25 cellular contexts compared by ENCODE assay signal in the genomic region with DNA sequence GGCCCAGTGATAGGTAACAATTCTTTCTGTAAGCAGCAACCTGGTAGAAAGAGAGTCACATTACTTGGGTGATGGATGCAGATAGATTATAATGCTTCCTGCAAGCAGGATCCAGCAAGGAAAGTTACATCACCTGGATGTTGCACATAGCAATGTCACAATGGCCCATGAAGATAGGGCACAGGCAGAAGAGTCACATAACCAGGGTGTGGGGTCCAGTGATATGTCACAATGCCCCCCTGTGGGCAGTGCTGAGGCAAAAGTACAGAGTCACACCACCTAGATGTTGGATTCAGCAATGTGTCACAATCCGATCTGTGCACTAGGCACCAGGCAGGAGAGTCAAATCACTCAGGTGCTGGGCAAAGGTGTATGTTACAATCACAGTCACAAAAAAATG. TPM values are rescaled to one million over a fixed set of nuclear protein-coding genes. Genes with fewer than 3 reads are reported as not detected.
A peak's percentile ranks its signal among the peaks of the same experiment; 100 is the strongest.
DNase-seq lines count a peak whose midpoint lies in the region; ATAC-seq, FAIRE-seq and TF ChIP-seq lines count a peak whose summit lies in the region.
"Had no signal": no experiment of that assay in that cellular context is flagged by ENCODE, and none has a peak within 500 bp of the region (broad histone marks: within the 10 kb centered on the region; RNA-seq: fewer than 3 reads in every experiment).

No MANE protein-coding gene starts in this region.

- H4K20me1 ChIP-seq in IMR-90 (ENCODE audit: insufficient read depth, low read length) = no peaks in the 10 kb centered on the region
- H4K20me1 ChIP-seq in H1 (replicated peaks in 1 of 2; ENCODE audit: control insufficient read depth in 1 of 2, insufficient read depth in 2 of 2, low read length in 2 of 2) = peaks cover 5 to 23% of the 10 kb centered on the region in 2 experiments

- H3K23me2 ChIP-seq in H1 (ENCODE audit: low read depth, low read length) = no peaks in the 10 kb centered on the region

- no peak overlapping the region for H3K27ac ChIP-seq in IMR-90 (ENCODE audit: insufficient read depth, low read length)
- no peak overlapping the region for H3K27ac ChIP-seq in H1 (ENCODE audit: low read depth, low read length)
- H3K27ac ChIP-seq in neutrophil = peak overlapping the region; percentile 82
- no peak overlapping the region for H3K27ac ChIP-seq in adrenal gland
- no peak overlapping the region for H3K27ac ChIP-seq in right cardiac atrium (ENCODE audit: low read length)
- H3K27ac ChIP-seq: A549 had no signal

- H3K4me2 ChIP-seq in IMR-90 (ENCODE audit: low read depth, low read length) (no peak overlapping the region), H1 (ENCODE audit: insufficient read depth in 1 of 2, low read depth in 2 of 2, low read length in 2 of 2) (no peak overlapping the region)
- H3K4me2 ChIP-seq: A549; BLaER1 treated with 17β-estradiol and CSF1 and Interleukin-3, amounts not matched to agents 10 nM and 100 nM; GM23338 had no signal

- ATAC-seq in IMR-90 (ENCODE audit: low read depth) (no peak), GM19463 (IDR thresholded peaks at IDR 0.05; ENCODE audit: unreplicated experiment) (no peak), right cardiac atrium (no peak)
- ATAC-seq: A549, GM12878, GM23338 had no signal

- no peak for FAIRE-seq in H1 (lab: Jason Lieb, UNC)
- FAIRE-seq: A549, D721Med, GM12878, GM19239, H54 had no signal

- H2AK5ac ChIP-seq in IMR-90 (ENCODE audit: low read depth, low read length) (no peak overlapping the region), H1 (ENCODE audit: low read depth, low read length) (no peak overlapping the region)

- H3K4me1 ChIP-seq in IMR-90 (ENCODE audit: control insufficient read depth, insufficient read depth, low read length) = no peaks in the 10 kb centered on the region
- no peaks in the 10 kb centered on the region for H3K4me1 ChIP-seq in H1 (replicated peaks in 1 of 4; ENCODE audit: control insufficient read depth in 3 of 4, insufficient read depth in 4 of 4, low read length in 3 of 4)
- peaks cover 68 to 69% of the 10 kb centered on the region in 2 experiments for H3K4me1 ChIP-seq in neutrophil (ENCODE audit: control insufficient read depth in 1 of 2, insufficient read depth in 1 of 2, low read depth in 1 of 2, low read length in 1 of 2)
- peaks cover 5 to 16% of the 10 kb centered on the region in 2 donors for H3K4me1 ChIP-seq in adrenal gland (replicated peaks in 1 of 2)
- H3K4me1 ChIP-seq in right cardiac atrium (ENCODE audit: control insufficient read depth, insufficient read depth, low read length) = no peaks in the 10 kb centered on the region
- H3K4me1 ChIP-seq: A549, HAP-1 had no signal

- no TSS peak for BruUV-seq in IMR-90 (replicated peaks; lab: Mats Ljungman, UMichigan)

- H3K36me3 ChIP-seq in IMR-90 (ENCODE audit: control insufficient read depth, insufficient read depth, low read length) (peaks cover 29% of the 10 kb centered on the region), H1 (ENCODE audit: control insufficient read depth in 2 of 4, insufficient read depth in 4 of 4, low read length in 3 of 4) (peaks cover 35 to 70% (median 56%) of the 10 kb centered on the region in 4 experiments), neutrophil (peaks cover 14% of the 10 kb centered on the region), adrenal gland (replicated peaks in 1 of 2) (peaks cover 0 to 10% of the 10 kb centered on the region in 2 donors)
- H3K36me3 ChIP-seq: HAP-1 had no signal

- H4K8ac ChIP-seq in IMR-90 (ENCODE audit: low read depth in 2 of 2, low read length in 2 of 2) (no peak overlapping the region), H1 (ENCODE audit: extremely low read depth, insufficient read depth, low read length) (no peak overlapping the region)

- H2BK120ac ChIP-seq in IMR-90 (ENCODE audit: low read depth, low read length) = no peak overlapping the region
- H2BK120ac ChIP-seq in H1 (replicated peaks; ENCODE audit: low read depth, low read length) = no peak overlapping the region

- H2BK20ac ChIP-seq in IMR-90 (ENCODE audit: low read depth, low read length) = no peak overlapping the region
- no peak overlapping the region for H2BK20ac ChIP-seq in H1 (ENCODE audit: low read length)

- H2AFZ ChIP-seq in IMR-90 (replicated peaks; ENCODE audit: low read length, poor library complexity) (peak overlapping the region; percentile 14), H1 (ENCODE audit: low read length) (no peak overlapping the region)
- H2AFZ ChIP-seq: GM23338 had no signal

- TF ChIP-seq RAD21 in IMR-90 (IDR thresholded peaks at IDR 0.05; ENCODE audit: low read length) (no peak), H1 (IDR thresholded peaks at IDR 0.05 in 1 of 2, conservative IDR thresholded peaks at IDR 0.05 in 1 of 2; ENCODE audit: low read depth in 2 of 2, low read length in 2 of 2) (no peak)

- intact Hi-C loops in IMR-90 (cut with micrococcal nuclease) (loop anchor here (5.0 kb wide), 1 partner anchor 73 kb away; a partner anchor contains a TSS), adrenal gland (cut with DNase I) (no loop called here), right cardiac atrium (cut with DNase I) (no loop called here)

- no CpG with 5 or more reads among the region's 1 CpG for WGBS in IMR-90 (ENCODE audit: extremely low coverage in 2 of 2, insufficient read length in 1 of 2), 2 experiments
- 91% methylated on average over 1 of the region's 1 CpG; no CpG with 5 or more reads in 1 of the 2 experiments for WGBS in H1 (ENCODE audit: extremely low coverage in 1 of 2, insufficient coverage in 1 of 2, insufficient read length in 1 of 2, insufficient replicate concordance in 2 of 2, low coverage in 1 of 2, low lambda C conversion rate in 2 of 2, missing lambda C conversion rate in 1 of 2), 2 experiments
- 94 to 100% (median 100%) methylated on average over 1 of the region's 1 CpG for WGBS in adrenal gland, 4 donors
- WGBS in right cardiac atrium = 96% methylated on average over 1 of the region's 1 CpG

- POLR2A ChIA-PET in IMR-90 (lab: Charles Lee; ENCODE audit: unreplicated experiment) (no interaction called here), H1 (lab: Charles Lee; ENCODE audit: partially characterized antibody) (interaction anchor here (0.7 to 1.2 kb wide), 2 partner anchors 16 to 18 kb away, joined by 3 to 4 read pairs; no protein-coding TSS in a partner anchor)

- H3K23ac ChIP-seq in IMR-90 (ENCODE audit: low read depth, low read length) (no peak overlapping the region), H1 (ENCODE audit: insufficient read length) (no peak overlapping the region)

- in situ Hi-C loops in IMR-90 (cut with MboI; ENCODE audit: low sequenced_read_pairs) = no loop called here

- dilution Hi-C loops in IMR-90 (cut with HindIII; ENCODE audit: low sequenced_read_pairs, unreplicated experiment) = no loop called here

- H3K56ac ChIP-seq in IMR-90 (ENCODE audit: extremely low read depth, insufficient read depth, low read length) = no peak overlapping the region
- H3K56ac ChIP-seq in H1 (replicated peaks; ENCODE audit: insufficient read length, low read depth, low read length) = no peak overlapping the region

- H3K9ac ChIP-seq in IMR-90 (ENCODE audit: low read depth, low read length) (no peak overlapping the region), H1 (replicated peaks in 1 of 4; ENCODE audit: extremely low read depth in 1 of 4, low read depth in 3 of 4, low read length in 3 of 4) (no peak overlapping the region)
- H3K9ac ChIP-seq: BLaER1 treated with 17β-estradiol and CSF1 and Interleukin-3, amounts not matched to agents 10 nM and 100 nM had no signal

- H3K79me1 ChIP-seq in IMR-90 (ENCODE audit: low read depth in 1 of 2, low read length in 2 of 2) = peaks cover 2 to 5% of the 10 kb centered on the region in 2 experiments; a peak in 1 of 4 replicates
- peaks cover 8% of the 10 kb centered on the region for H3K79me1 ChIP-seq in H1 (ENCODE audit: low read depth, low read length)

- H3K9me1 ChIP-seq in IMR-90 (ENCODE audit: insufficient read depth, low read length) = no peaks in the 10 kb centered on the region

- H2BK5ac ChIP-seq in IMR-90 (ENCODE audit: low read depth, low read length, poor library complexity, severe bottlenecking) (no peak overlapping the region), H1 (ENCODE audit: low read depth, low read length) (no peak overlapping the region)

- H2BK12ac ChIP-seq in H1 (ENCODE audit: low read depth, low read length) = no peak overlapping the region

- H3K14ac ChIP-seq in IMR-90 (replicated peaks; ENCODE audit: low read depth, low read length) = no peak overlapping the region
- H3K14ac ChIP-seq in H1 (ENCODE audit: insufficient read length) = no peak overlapping the region

- H3K9me3 ChIP-seq in IMR-90 (ENCODE audit: control insufficient read depth, insufficient read depth, low read length) (no peaks in the 10 kb centered on the region), H1 (ENCODE audit: insufficient read depth in 2 of 2, low read depth in 1 of 2, low read length in 1 of 2) (no peaks in the 10 kb centered on the region), neutrophil (no peaks in the 10 kb centered on the region), adrenal gland (replicated peaks in 1 of 3) (no peaks in the 10 kb centered on the region), right cardiac atrium (ENCODE audit: control insufficient read depth, low read length) (no peaks in the 10 kb centered on the region)
- H3K9me3 ChIP-seq: A549, BE2C had no signal

- no peak for DNase-seq in IMR-90
- no peak for DNase-seq in H1 (ENCODE audit: low read depth in 1 of 2, low spot score in 2 of 2)
- no peak for DNase-seq in adrenal gland
- DNase-seq in right cardiac atrium = no peak
- DNase-seq: 8988T; ACHN; AML-193; BE2C; CD4-positive, alpha-beta T cell; CD8-positive, alpha-beta memory T cell; DMS 273 treated with DMSO at 0.1 percent for 48 hours; DMS79; EL; GDM1; HFFc6 had no signal

- H3K4me3 ChIP-seq in IMR-90 (ENCODE audit: insufficient read depth, low read depth, low read length) (no peak overlapping the region), H1 (ENCODE audit: extremely low read depth in 1 of 4, insufficient read depth in 2 of 4, low read depth in 3 of 4, low read length in 4 of 4) (no peak overlapping the region), neutrophil (ENCODE audit: low read depth in 1 of 2, low read length in 1 of 2) (no peak overlapping the region), adrenal gland (no peak overlapping the region), right cardiac atrium (ENCODE audit: low read length) (no peak overlapping the region)
- H3K4me3 ChIP-seq: A549; BLaER1 treated with 17β-estradiol and CSF1 and Interleukin-3, amounts not matched to agents 10 nM and 100 nM; GM12878; GM23338; HAP-1 had no signal

- H3K4ac ChIP-seq in IMR-90 (ENCODE audit: low read depth, low read length) (no peak overlapping the region), H1 (replicated peaks; ENCODE audit: insufficient read length, low read depth, low read length) (no peak overlapping the region)

- no peak overlapping the region for H2BK15ac ChIP-seq in IMR-90 (ENCODE audit: low read depth, low read length)
- H2BK15ac ChIP-seq in H1 (ENCODE audit: low read length) = no peak overlapping the region

- peaks cover 0 to 3% of the 10 kb centered on the region in 2 experiments; a peak in 1 of 4 replicates for H3K79me2 ChIP-seq in H1 (ENCODE audit: control insufficient read depth in 1 of 2, insufficient read depth in 2 of 2, low read length in 2 of 2)

- TF ChIP-seq POLR2A in IMR-90 (IDR thresholded peaks at IDR 0.05; ENCODE audit: low read depth, low read length) = no peak
- no peak; a peak in 1 of 3 replicates for TF ChIP-seq POLR2A in H1 (IDR thresholded peaks at IDR 0.05; ENCODE audit: control extremely low read depth in 1 of 2, low read depth in 2 of 2, low read length in 2 of 2)
- TF ChIP-seq POLR2A in adrenal gland (IDR thresholded peaks at IDR 0.05) = no peak

- TF ChIP-seq CTCF in IMR-90 (conservative IDR thresholded peaks at IDR 0.05; ENCODE audit: low read depth, low read length) (no peak), H1 (IDR thresholded peaks at IDR 0.05; ENCODE audit: control extremely low read depth in 1 of 3, insufficient read depth in 1 of 3, low read depth in 1 of 3, low read length in 3 of 3) (no peak), neutrophil (IDR thresholded peaks at IDR 0.05) (no peak), adrenal gland (IDR thresholded peaks at IDR 0.05) (no peak)

- no peak overlapping the region for H4K5ac ChIP-seq in IMR-90 (ENCODE audit: low read depth, low read length)
- H4K5ac ChIP-seq in H1 (ENCODE audit: insufficient read length, low read depth, low read length) = no peak overlapping the region

- no peak overlapping the region for H2AK9ac ChIP-seq in IMR-90 (replicated peaks; ENCODE audit: low read depth, low read length, poor library complexity)

- H3K18ac ChIP-seq in IMR-90 (ENCODE audit: low read depth, low read length) = no peak overlapping the region
- H3K18ac ChIP-seq in H1 (ENCODE audit: extremely low read depth, low read length) = no peak overlapping the region

- H4K91ac ChIP-seq in IMR-90 (ENCODE audit: insufficient read depth, low read depth, low read length) (no peak overlapping the region), H1 (replicated peaks; ENCODE audit: insufficient read length, low read length) (no peak overlapping the region)

- CTCF ChIA-PET in IMR-90 (lab: Yijun Ruan, JAX) (no interaction called here), H1 (lab: Charles Lee; ENCODE audit: partially characterized antibody) (no interaction called here)

- TF ChIP-seq EP300 in H1 (IDR thresholded peaks at IDR 0.05; ENCODE audit: borderline replicate concordance in 1 of 2, low read depth in 2 of 2, low read length in 2 of 2) = no peak

- no peaks in the 10 kb centered on the region for H3K27me3 ChIP-seq in IMR-90 (ENCODE audit: control insufficient read depth, insufficient read depth, low read length)
- no peaks in the 10 kb centered on the region for H3K27me3 ChIP-seq in H1 (replicated peaks in 1 of 4; ENCODE audit: control insufficient read depth in 3 of 4, extremely low read depth in 1 of 4, insufficient read depth in 3 of 4, low read length in 3 of 4)
- no peaks in the 10 kb centered on the region for H3K27me3 ChIP-seq in neutrophil
- H3K27me3 ChIP-seq in adrenal gland = no peaks in the 10 kb centered on the region
- no peaks in the 10 kb centered on the region for H3K27me3 ChIP-seq in right cardiac atrium (ENCODE audit: control insufficient read depth, insufficient read depth)
- H3K27me3 ChIP-seq: BE2C; BLaER1 treated with 17β-estradiol and CSF1 and Interleukin-3, amounts not matched to agents 10 nM and 100 nM had no signal

RNA-seq across cellular contexts. Expression of a gene that starts 4.0 kb away (rescaled TPM):
- total RNA-seq in IMR-90 (2012; rRNA removed) (8.8 and 10.6 TPM in 2 replicates), adrenal gland (10 to 100 TPM in 7 of 8 donors, 1 to 10 TPM in 1; 9.6 to 31.7 (median 16.9) TPM), right cardiac atrium (1 to 10 TPM; 6.8 to 8.8 (median 8.2) TPM)
- polyA plus RNA-seq in IMR-90 (2012; rRNA removed) (1.9 and 2.9 TPM in 2 replicates), H1 (2011; rRNA removed) (15.5 and 24.7 TPM in 2 replicates), adrenal gland (10 to 100 TPM in 1 of 3 donors, 1 to 10 TPM in 2; 4.6 to 19.5 (median 8.9) TPM), right cardiac atrium (4.0 TPM)
- polyA plus RNA-seq in IMR-90 (2012; cell fraction: cytosol; rRNA removed) = 0.55 and 1.1 TPM in 2 replicates
- polyA plus RNA-seq in IMR-90 (2012; cell fraction: nucleus; rRNA removed; ENCODE audit: low replicate concordance) = 1.8 and 8.4 TPM in 2 replicates
- total RNA-seq in H1 (2021; fragmentation: NEBNext Ultra II Directional; extraction: Animal tissue kit (Norgen Biotek cat#: 25700)) = 50.0 and 53.1 TPM in 2 replicates
- 19.6 TPM for polyA plus RNA-seq in H1 (2011; cell fraction: cytosol; rRNA removed)
- 50.6 TPM for polyA plus RNA-seq in H1 (2011; cell fraction: nucleus; rRNA removed)
- 14.8 to 24.0 TPM (median 17.6 TPM) in 4 replicates for polyA plus RNA-seq in H1 (2012, experiment 1 of 2)
- 2.5 TPM for polyA plus RNA-seq in H1 (2012, experiment 2 of 2)
- polyA plus RNA-seq in H1 (2013, experiment 1 of 2) = 32.0 TPM
- polyA plus RNA-seq in H1 (2013, experiment 2 of 2) = 26.7 TPM
- polyA minus RNA-seq in H1 (2011; rRNA and poly(A)+ RNA removed) = 182 and 220 TPM in 2 replicates
- 76.6 TPM for polyA minus RNA-seq in H1 (2011; cell fraction: cytosol; rRNA and poly(A)+ RNA removed)
- 227 TPM for polyA minus RNA-seq in H1 (2011; cell fraction: nucleus; rRNA and poly(A)+ RNA removed)
